In genomic region chr11:34493468-34493867, GRCh38 we compare ENCODE assay signal across 10 cellular contexts. TPM values are rescaled to one million over a fixed set of nuclear protein-coding genes. Genes with fewer than 3 reads are reported as not detected.
"Had no signal": no experiment of that assay in that cellular context is flagged by ENCODE, and none has a peak within 500 bp of the region (broad histone marks: within the 10 kb centered on the region; RNA-seq: fewer than 3 reads in every experiment).

No MANE protein-coding gene starts in this region.

- DNase-seq: activated B cell treated with CpG ODN at 0.5 μM for 24 hours; activated effector memory CD4-positive, alpha-beta T cell treated with Interleukin-2 at 50 U/mL for 16 hours; cerebellar nuclear complex; NCI-H2081 treated with DMSO at 0.1 percent for 48 hours; NCI-H226 had no signal

- H3K27ac ChIP-seq: VCaP had no signal

- ATAC-seq: activated naive CD8-positive, alpha-beta T cell treated with anti-CD3 and anti-CD28 coated beads, Interleukin-2, amount 50 U/mL, for 24 hours had no signal

- FAIRE-seq: bronchial epithelial cell had no signal

RNA-seq across cellular contexts. Expression of gene ELF5, which starts 20.1 kb away (rescaled TPM):
- total RNA-seq: activated B cell treated with CpG ODN at 0.5 μM for 24 hours; activated CD4-positive, alpha-beta memory T cell treated with anti-CD3 and anti-CD28 coated beads for 36 hours; Right ventricle myocardium superior had no signal
